1 cellular context compared by ENCODE assay signal in the genomic region with DNA sequence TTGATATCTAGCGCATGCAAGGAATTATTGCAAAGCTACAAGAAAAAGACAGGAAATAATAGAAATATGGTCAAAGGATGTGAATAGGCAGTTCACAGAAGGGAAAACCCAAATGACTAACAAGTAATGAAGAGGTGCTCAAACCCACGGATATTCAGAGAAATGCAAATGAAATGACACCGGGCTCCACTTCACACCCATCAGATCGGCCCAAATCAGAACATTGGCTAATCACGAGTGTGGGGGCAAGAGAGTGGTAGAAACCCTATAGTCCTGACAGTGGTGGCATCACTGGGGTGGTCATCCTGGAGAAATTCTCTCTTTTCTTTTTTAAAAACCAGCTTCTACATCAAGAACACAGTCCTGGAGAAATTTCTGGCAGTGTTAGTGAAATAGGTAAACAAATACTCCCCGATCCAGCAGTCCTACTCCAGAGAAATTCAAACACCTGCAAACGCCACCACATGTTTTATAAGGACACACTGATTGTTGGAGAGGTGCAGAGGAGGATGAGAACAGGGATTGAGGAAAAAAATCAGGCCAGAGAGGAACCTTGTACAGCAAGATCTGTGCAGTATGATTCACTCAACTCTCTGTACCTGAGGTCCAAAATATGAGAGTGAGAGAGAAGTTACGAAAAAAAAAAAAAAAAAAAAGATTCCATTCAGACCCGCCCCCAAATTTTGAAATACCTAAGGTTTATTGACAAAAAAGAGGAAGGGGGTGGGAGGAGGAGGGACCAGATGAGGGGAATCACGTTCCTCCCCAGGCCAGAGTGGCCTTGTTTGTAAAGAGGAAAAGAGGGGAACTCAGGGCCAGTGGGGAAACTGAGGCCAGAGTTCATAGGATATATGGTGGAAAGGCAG.
A peak's percentile ranks its signal among the peaks of the same experiment; 100 is the strongest.
TF ChIP-seq lines count a peak whose summit lies in the region.

No MANE protein-coding gene starts in this region.

TF ChIP-seq in GM12878, 131 proteins besides CTCF, POLR2A, EP300 and RAD21 (continued from another document and continues in another):
- TF ChIP-seq, protein P1, sequence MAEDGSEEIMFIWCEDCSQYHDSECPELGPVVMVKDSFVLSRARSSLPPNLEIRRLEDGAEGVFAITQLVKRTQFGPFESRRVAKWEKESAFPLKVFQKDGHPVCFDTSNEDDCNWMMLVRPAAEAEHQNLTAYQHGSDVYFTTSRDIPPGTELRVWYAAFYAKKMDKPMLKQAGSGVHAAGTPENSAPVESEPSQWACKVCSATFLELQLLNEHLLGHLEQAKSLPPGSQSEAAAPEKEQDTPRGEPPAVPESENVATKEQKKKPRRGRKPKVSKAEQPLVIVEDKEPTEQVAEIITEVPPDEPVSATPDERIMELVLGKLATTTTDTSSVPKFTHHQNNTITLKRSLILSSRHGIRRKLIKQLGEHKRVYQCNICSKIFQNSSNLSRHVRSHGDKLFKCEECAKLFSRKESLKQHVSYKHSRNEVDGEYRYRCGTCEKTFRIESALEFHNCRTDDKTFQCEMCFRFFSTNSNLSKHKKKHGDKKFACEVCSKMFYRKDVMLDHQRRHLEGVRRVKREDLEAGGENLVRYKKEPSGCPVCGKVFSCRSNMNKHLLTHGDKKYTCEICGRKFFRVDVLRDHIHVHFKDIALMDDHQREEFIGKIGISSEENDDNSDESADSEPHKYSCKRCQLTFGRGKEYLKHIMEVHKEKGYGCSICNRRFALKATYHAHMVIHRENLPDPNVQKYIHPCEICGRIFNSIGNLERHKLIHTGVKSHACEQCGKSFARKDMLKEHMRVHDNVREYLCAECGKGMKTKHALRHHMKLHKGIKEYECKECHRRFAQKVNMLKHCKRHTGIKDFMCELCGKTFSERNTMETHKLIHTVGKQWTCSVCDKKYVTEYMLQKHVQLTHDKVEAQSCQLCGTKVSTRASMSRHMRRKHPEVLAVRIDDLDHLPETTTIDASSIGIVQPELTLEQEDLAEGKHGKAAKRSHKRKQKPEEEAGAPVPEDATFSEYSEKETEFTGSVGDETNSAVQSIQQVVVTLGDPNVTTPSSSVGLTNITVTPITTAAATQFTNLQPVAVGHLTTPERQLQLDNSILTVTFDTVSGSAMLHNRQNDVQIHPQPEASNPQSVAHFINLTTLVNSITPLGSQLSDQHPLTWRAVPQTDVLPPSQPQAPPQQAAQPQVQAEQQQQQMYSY (CRISPR knock-in tag; IDR thresholded peaks at IDR 0.05), result no peak
- TF ChIP-seq, protein P2, sequence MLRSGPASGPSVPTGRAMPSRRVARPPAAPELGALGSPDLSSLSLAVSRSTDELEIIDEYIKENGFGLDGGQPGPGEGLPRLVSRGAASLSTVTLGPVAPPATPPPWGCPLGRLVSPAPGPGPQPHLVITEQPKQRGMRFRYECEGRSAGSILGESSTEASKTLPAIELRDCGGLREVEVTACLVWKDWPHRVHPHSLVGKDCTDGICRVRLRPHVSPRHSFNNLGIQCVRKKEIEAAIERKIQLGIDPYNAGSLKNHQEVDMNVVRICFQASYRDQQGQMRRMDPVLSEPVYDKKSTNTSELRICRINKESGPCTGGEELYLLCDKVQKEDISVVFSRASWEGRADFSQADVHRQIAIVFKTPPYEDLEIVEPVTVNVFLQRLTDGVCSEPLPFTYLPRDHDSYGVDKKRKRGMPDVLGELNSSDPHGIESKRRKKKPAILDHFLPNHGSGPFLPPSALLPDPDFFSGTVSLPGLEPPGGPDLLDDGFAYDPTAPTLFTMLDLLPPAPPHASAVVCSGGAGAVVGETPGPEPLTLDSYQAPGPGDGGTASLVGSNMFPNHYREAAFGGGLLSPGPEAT (IDR thresholded peaks at IDR 0.05; ENCODE audit: low read depth), result peak; percentile 87
- TF ChIP-seq MYB (IDR thresholded peaks at IDR 0.05; ENCODE audit: borderline replicate concordance, low read depth, low read length) (no peak), RELA (IDR thresholded peaks at IDR 0.05; ENCODE audit: borderline replicate concordance, partially characterized antibody) (no peak), CREB1 (IDR thresholded peaks at IDR 0.05; ENCODE audit: low read depth) (no peak), ZNF207 (IDR thresholded peaks at IDR 0.05; ENCODE audit: borderline replicate concordance) (no peak), SUPT20H (IDR thresholded peaks at IDR 0.05; ENCODE audit: borderline replicate concordance, control insufficient read depth, low read depth, low read length) (no peak), TARDBP (IDR thresholded peaks at IDR 0.05; ENCODE audit: borderline replicate concordance) (no peak), ZNF384 (IDR thresholded peaks at IDR 0.05; ENCODE audit: borderline replicate concordance, low read depth, low read length) (peak; percentile 67; the same call in 1 of the 2 replicates), NR2C2 (IDR thresholded peaks at IDR 0.05; ENCODE audit: borderline replicate concordance, control insufficient read depth, insufficient read length, low read depth) (no peak), MXI1 (IDR thresholded peaks at IDR 0.05; ENCODE audit: low read depth, low read length) (no peak), NFYA (IDR thresholded peaks at IDR 0.05; ENCODE audit: borderline replicate concordance, low read depth, low read length) (no peak), RBBP5 (conservative IDR thresholded peaks at IDR 0.05) (no peak), KDM1A (IDR thresholded peaks at IDR 0.05; ENCODE audit: borderline replicate concordance) (no peak), WRNIP1 (IDR thresholded peaks at IDR 0.05; ENCODE audit: borderline replicate concordance, low read depth, low read length) (no peak), ZNF622 (IDR thresholded peaks at IDR 0.05) (no peak), MTA2 (IDR thresholded peaks at IDR 0.05; ENCODE audit: low read depth) (peak; percentile 68), RCOR1 (conservative IDR thresholded peaks at IDR 0.05; ENCODE audit: low read depth, low read length) (peak; percentile 88; the same call in 1 of the 2 replicates), SMARCA5 (IDR thresholded peaks at IDR 0.05) (0 out of 2 replicates have a peak, but pooled peaks have one; percentile 67), STAT3 (IDR thresholded peaks at IDR 0.05; ENCODE audit: low read depth, low read length) (0 out of 2 replicates have a peak, but pooled peaks have one; percentile 72), EGR1 (IDR thresholded peaks at IDR 0.05; ENCODE audit: borderline replicate concordance in 1 of 2, low read depth in 2 of 2, low read length in 2 of 2) (no peak), MEF2B (IDR thresholded peaks at IDR 0.05; ENCODE audit: partially characterized antibody, poor library complexity, severe bottlenecking) (peak; percentile 23), POLR2AphosphoS2 (IDR thresholded peaks at IDR 0.05; ENCODE audit: low read depth, low read length) (no peak), HCFC1 (IDR thresholded peaks at IDR 0.05; ENCODE audit: low read length) (no peak), SIX5 (IDR thresholded peaks at IDR 0.05; ENCODE audit: low read depth, low read length, severe bottlenecking) (no peak), JUNB (IDR thresholded peaks at IDR 0.05) (peak; percentile 49)
- TF ChIP-seq, protein P3, sequence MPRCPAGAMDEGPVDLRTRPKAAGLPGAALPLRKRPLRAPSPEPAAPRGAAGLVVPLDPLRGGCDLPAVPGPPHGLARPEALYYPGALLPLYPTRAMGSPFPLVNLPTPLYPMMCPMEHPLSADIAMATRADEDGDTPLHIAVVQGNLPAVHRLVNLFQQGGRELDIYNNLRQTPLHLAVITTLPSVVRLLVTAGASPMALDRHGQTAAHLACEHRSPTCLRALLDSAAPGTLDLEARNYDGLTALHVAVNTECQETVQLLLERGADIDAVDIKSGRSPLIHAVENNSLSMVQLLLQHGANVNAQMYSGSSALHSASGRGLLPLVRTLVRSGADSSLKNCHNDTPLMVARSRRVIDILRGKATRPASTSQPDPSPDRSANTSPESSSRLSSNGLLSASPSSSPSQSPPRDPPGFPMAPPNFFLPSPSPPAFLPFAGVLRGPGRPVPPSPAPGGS (IDR thresholded peaks at IDR 0.05; ENCODE audit: borderline replicate concordance, insufficient read depth, low read depth, low read length, poor library complexity, severe bottlenecking), result no peak
- TF ChIP-seq, protein P4, sequence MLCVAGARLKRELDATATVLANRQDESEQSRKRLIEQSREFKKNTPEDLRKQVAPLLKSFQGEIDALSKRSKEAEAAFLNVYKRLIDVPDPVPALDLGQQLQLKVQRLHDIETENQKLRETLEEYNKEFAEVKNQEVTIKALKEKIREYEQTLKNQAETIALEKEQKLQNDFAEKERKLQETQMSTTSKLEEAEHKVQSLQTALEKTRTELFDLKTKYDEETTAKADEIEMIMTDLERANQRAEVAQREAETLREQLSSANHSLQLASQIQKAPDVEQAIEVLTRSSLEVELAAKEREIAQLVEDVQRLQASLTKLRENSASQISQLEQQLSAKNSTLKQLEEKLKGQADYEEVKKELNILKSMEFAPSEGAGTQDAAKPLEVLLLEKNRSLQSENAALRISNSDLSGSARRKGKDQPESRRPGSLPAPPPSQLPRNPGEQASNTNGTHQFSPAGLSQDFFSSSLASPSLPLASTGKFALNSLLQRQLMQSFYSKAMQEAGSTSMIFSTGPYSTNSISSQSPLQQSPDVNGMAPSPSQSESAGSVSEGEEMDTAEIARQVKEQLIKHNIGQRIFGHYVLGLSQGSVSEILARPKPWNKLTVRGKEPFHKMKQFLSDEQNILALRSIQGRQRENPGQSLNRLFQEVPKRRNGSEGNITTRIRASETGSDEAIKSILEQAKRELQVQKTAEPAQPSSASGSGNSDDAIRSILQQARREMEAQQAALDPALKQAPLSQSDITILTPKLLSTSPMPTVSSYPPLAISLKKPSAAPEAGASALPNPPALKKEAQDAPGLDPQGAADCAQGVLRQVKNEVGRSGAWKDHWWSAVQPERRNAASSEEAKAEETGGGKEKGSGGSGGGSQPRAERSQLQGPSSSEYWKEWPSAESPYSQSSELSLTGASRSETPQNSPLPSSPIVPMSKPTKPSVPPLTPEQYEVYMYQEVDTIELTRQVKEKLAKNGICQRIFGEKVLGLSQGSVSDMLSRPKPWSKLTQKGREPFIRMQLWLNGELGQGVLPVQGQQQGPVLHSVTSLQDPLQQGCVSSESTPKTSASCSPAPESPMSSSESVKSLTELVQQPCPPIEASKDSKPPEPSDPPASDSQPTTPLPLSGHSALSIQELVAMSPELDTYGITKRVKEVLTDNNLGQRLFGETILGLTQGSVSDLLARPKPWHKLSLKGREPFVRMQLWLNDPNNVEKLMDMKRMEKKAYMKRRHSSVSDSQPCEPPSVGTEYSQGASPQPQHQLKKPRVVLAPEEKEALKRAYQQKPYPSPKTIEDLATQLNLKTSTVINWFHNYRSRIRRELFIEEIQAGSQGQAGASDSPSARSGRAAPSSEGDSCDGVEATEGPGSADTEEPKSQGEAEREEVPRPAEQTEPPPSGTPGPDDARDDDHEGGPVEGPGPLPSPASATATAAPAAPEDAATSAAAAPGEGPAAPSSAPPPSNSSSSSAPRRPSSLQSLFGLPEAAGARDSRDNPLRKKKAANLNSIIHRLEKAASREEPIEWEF (IDR thresholded peaks at IDR 0.05; ENCODE audit: insufficient replicate concordance, low read depth, low read length), result no peak
- TF ChIP-seq, protein P5, sequence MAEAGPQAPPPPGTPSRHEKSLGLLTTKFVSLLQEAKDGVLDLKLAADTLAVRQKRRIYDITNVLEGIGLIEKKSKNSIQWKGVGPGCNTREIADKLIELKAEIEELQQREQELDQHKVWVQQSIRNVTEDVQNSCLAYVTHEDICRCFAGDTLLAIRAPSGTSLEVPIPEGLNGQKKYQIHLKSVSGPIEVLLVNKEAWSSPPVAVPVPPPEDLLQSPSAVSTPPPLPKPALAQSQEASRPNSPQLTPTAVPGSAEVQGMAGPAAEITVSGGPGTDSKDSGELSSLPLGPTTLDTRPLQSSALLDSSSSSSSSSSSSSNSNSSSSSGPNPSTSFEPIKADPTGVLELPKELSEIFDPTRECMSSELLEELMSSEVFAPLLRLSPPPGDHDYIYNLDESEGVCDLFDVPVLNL (IDR thresholded peaks at IDR 0.05; ENCODE audit: low read depth, low read length), result no peak
- TF ChIP-seq, protein P6, sequence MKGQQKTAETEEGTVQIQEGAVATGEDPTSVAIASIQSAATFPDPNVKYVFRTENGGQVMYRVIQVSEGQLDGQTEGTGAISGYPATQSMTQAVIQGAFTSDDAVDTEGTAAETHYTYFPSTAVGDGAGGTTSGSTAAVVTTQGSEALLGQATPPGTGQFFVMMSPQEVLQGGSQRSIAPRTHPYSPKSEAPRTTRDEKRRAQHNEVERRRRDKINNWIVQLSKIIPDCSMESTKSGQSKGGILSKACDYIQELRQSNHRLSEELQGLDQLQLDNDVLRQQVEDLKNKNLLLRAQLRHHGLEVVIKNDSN (IDR thresholded peaks at IDR 0.05; ENCODE audit: borderline replicate concordance, extremely low read length, insufficient read depth, low read depth, low read length), result no peak
- TF ChIP-seq, protein P7, sequence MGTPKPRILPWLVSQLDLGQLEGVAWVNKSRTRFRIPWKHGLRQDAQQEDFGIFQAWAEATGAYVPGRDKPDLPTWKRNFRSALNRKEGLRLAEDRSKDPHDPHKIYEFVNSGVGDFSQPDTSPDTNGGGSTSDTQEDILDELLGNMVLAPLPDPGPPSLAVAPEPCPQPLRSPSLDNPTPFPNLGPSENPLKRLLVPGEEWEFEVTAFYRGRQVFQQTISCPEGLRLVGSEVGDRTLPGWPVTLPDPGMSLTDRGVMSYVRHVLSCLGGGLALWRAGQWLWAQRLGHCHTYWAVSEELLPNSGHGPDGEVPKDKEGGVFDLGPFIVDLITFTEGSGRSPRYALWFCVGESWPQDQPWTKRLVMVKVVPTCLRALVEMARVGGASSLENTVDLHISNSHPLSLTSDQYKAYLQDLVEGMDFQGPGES (IDR thresholded peaks at IDR 0.05), result no peak
- TF ChIP-seq, protein P8, sequence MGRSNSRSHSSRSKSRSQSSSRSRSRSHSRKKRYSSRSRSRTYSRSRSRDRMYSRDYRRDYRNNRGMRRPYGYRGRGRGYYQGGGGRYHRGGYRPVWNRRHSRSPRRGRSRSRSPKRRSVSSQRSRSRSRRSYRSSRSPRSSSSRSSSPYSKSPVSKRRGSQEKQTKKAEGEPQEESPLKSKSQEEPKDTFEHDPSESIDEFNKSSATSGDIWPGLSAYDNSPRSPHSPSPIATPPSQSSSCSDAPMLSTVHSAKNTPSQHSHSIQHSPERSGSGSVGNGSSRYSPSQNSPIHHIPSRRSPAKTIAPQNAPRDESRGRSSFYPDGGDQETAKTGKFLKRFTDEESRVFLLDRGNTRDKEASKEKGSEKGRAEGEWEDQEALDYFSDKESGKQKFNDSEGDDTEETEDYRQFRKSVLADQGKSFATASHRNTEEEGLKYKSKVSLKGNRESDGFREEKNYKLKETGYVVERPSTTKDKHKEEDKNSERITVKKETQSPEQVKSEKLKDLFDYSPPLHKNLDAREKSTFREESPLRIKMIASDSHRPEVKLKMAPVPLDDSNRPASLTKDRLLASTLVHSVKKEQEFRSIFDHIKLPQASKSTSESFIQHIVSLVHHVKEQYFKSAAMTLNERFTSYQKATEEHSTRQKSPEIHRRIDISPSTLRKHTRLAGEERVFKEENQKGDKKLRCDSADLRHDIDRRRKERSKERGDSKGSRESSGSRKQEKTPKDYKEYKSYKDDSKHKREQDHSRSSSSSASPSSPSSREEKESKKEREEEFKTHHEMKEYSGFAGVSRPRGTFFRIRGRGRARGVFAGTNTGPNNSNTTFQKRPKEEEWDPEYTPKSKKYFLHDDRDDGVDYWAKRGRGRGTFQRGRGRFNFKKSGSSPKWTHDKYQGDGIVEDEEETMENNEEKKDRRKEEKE (IDR thresholded peaks at IDR 0.05), result no peak
- TF ChIP-seq, protein P9, sequence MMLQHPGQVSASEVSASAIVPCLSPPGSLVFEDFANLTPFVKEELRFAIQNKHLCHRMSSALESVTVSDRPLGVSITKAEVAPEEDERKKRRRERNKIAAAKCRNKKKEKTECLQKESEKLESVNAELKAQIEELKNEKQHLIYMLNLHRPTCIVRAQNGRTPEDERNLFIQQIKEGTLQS (IDR thresholded peaks at IDR 0.05; ENCODE audit: borderline replicate concordance, extremely low read depth, low read depth, low read length), result no peak
